Comparison of ENCODE assay signal across 8 cellular contexts in genomic region chr17:40364121-40364861, GRCh38. TPM values are rescaled to one million over a fixed set of nuclear protein-coding genes. Genes with fewer than 3 reads are reported as not detected.
A peak's percentile ranks its signal among the peaks of the same experiment; 100 is the strongest.
DNase-seq lines count a peak whose midpoint lies in the region; ATAC-seq and TF ChIP-seq lines count a peak whose summit lies in the region.

A gene with protein sequence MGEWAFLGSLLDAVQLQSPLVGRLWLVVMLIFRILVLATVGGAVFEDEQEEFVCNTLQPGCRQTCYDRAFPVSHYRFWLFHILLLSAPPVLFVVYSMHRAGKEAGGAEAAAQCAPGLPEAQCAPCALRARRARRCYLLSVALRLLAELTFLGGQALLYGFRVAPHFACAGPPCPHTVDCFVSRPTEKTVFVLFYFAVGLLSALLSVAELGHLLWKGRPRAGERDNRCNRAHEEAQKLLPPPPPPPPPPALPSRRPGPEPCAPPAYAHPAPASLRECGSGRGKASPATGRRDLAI (minus strand): TSS chr17:40364737. CDS start chr17:40363815, 922 bp downstream.

- H3K9me3 ChIP-seq in colonic mucosa (no peaks in the 10 kb centered on the region), mucosa of rectum (ENCODE audit: control insufficient read depth in 2 of 2, low read length in 2 of 2) (no peaks in the 10 kb centered on the region)

- H3K4me3 ChIP-seq in H7 (ENCODE audit: insufficient read depth, low read depth, low read length) (peak within 1 kb of the TSS; percentile 49), colonic mucosa (peak within 1 kb of the TSS; percentile 59), mucosa of rectum (ENCODE audit: low read length in 2 of 2) (peak within 1 kb of the TSS; percentile 63 to 73)

- TF ChIP-seq CTCF in colonic mucosa (IDR thresholded peaks at IDR 0.05): no peak

- DNase-seq in 8988T: peak; percentile 37
- DNase-seq in H7: peak; percentile 89
- no peak for DNase-seq in colonic mucosa
- DNase-seq in pons (ENCODE audit: low spot score): no peak
- DNase-seq in GM19240 (ENCODE audit: insufficient read length, low spot score): no peak

- intact Hi-C loops in colonic mucosa (cut with DNase I): loop anchor here (5.0 kb wide), 1 partner anchor 53 kb away; the partner anchor contains the start of gene TOP2A

- peak within 1 kb of the TSS; percentile 55 to 58 for H3K9ac ChIP-seq in colonic mucosa (ENCODE audit: low read depth in 2 of 2, low read length in 2 of 2)
- H3K9ac ChIP-seq in mucosa of rectum (ENCODE audit: low read depth in 1 of 2, low read length in 2 of 2): peak within 1 kb of the TSS in 1 of 2 donors; percentile 59

- H3K4me1 ChIP-seq in colonic mucosa (no peaks in the 10 kb centered on the region), mucosa of rectum (ENCODE audit: control insufficient read depth in 2 of 2, insufficient read depth in 2 of 2, low read length in 2 of 2) (peaks cover 12 to 13% of the 10 kb centered on the region in 2 donors)

- ATAC-seq in GM18907 (IDR thresholded peaks at IDR 0.05; ENCODE audit: unreplicated experiment) (no peak), HG02938 (IDR thresholded peaks at IDR 0.05; ENCODE audit: unreplicated experiment) (no peak)

- H3K36me3 ChIP-seq in H7 (replicated peaks; ENCODE audit: control insufficient read depth, insufficient read depth, low read length) (no peaks in the 10 kb centered on the region), colonic mucosa (no peaks in the 10 kb centered on the region), mucosa of rectum (ENCODE audit: control insufficient read depth in 2 of 2, insufficient read depth in 2 of 2, low read length in 2 of 2) (no peaks in the 10 kb centered on the region)

- H3K27me3 ChIP-seq in H7 (ENCODE audit: control insufficient read depth, insufficient read depth, low read length): peaks cover 34% of the 10 kb centered on the region
- H3K27me3 ChIP-seq in colonic mucosa: no peaks in the 10 kb centered on the region
- peaks cover 0 to 3% of the 10 kb centered on the region in 2 donors for H3K27me3 ChIP-seq in mucosa of rectum (ENCODE audit: control insufficient read depth in 2 of 2, insufficient read depth in 2 of 2, low read length in 2 of 2)

- H3K27ac ChIP-seq in colonic mucosa (no peak within 1 kb of the TSS), mucosa of rectum (ENCODE audit: low read depth in 2 of 2, low read length in 2 of 2) (no peak within 1 kb of the TSS)

RNA-seq across cellular contexts. Expression of the gene that starts here (rescaled TPM):
- 0.38 and 1.2 TPM in 2 replicates for total RNA-seq in H7 (2014; rRNA removed; shearing (Covaris generic))
- under 1 TPM; 0.40 to 0.85 TPM for total RNA-seq in colonic mucosa

Comparison
In these comparisons a context has a peak if more than half of its experiments do, and no peak if none do; other contexts are left out.
1. DNase-seq: peak in 8988T (single experiment) and H7 (single experiment); none in colonic mucosa (single experiment), pons (single experiment) and GM19240 (single experiment).
2. Peak in every context shown above with its lines, with median percentiles within 50 percentile points of each other: H3K4me3 ChIP-seq.